In genomic region chrX:374566-374965, GRCh38 we compare ENCODE assay signal across 8 cellular contexts. TPM values are rescaled to one million over a fixed set of nuclear protein-coding genes. Genes with fewer than 3 reads are reported as not detected.
DNase-seq lines count a peak whose midpoint lies in the region; ATAC-seq, FAIRE-seq and TF ChIP-seq lines count a peak whose summit lies in the region.

No MANE protein-coding gene starts in this region.

- H3K4me1 ChIP-seq in CD8-positive, alpha-beta memory T cell (ENCODE audit: insufficient read depth, low read length), result peaks cover 17% of the 10 kb centered on the region
- H3K4me1 ChIP-seq in OCI-LY7 (ENCODE audit: insufficient read depth, low read length, poor library complexity, severe bottlenecking) (peaks cover 59% of the 10 kb centered on the region), neuronal stem cell (ENCODE audit: control insufficient read depth in 2 of 2, insufficient read depth in 1 of 2, low read depth in 1 of 2, low read length in 2 of 2) (peaks cover 11 to 29% of the 10 kb centered on the region in 2 donors)

- CTCF ChIA-PET in CD8-positive, alpha-beta memory T cell (lab: Charles Lee), result no interaction called here
- CTCF ChIA-PET in OCI-LY7 (lab: Charles Lee; ENCODE audit: unreplicated experiment), result no interaction called here

- H3K36me3 Mint-ChIP-seq in CD8-positive, alpha-beta memory T cell, result peaks cover 0 to 6% (median 0%) of the 10 kb centered on the region in 3 donors

- H3K27ac ChIP-seq in CD8-positive, alpha-beta memory T cell (ENCODE audit: low read depth, low read length), result no peak overlapping the region
- H3K27ac ChIP-seq in OCI-LY7 (ENCODE audit: low read depth, low read length, poor library complexity, severe bottlenecking) (peak overlapping the region; percentile 89), neuronal stem cell (replicated peaks; ENCODE audit: low read length) (no peak overlapping the region)

- ATAC-seq in GM18498 (IDR thresholded peaks at IDR 0.05; ENCODE audit: unreplicated experiment), result no peak
- ATAC-seq in GM18873 (IDR thresholded peaks at IDR 0.05; ENCODE audit: low FRiP score, unreplicated experiment), result no peak

- H3K79me1 ChIP-seq in neuronal stem cell (ENCODE audit: low read depth, low read length), result peaks cover 27% of the 10 kb centered on the region

- H3K4ac ChIP-seq in neuronal stem cell (ENCODE audit: low read length), result no peak overlapping the region

- POLR2A ChIA-PET in CD8-positive, alpha-beta memory T cell (lab: Charles Lee), result no interaction called here
- POLR2A ChIA-PET in OCI-LY7 (lab: Charles Lee), result no interaction called here

- H3K23ac ChIP-seq in neuronal stem cell (ENCODE audit: low read depth, low read length, poor library complexity), result peak overlapping the region; percentile 39

- H3K4me3 Mint-ChIP-seq in CD8-positive, alpha-beta memory T cell, result peak overlapping the region in 6 of 7 donors; percentile 34 to 69 (median 60)

- peak overlapping the region; percentile 95 for H3K18ac ChIP-seq in neuronal stem cell (ENCODE audit: low read length)

- H2BK5ac ChIP-seq in neuronal stem cell (ENCODE audit: low read length), result no peak overlapping the region

- no peaks in the 10 kb centered on the region for H3K9me3 Mint-ChIP-seq in CD8-positive, alpha-beta memory T cell

- intact Hi-C loops in OCI-LY7 (cut with micrococcal nuclease; ENCODE audit: unreplicated experiment), result loop anchor here (5.0 kb wide), 1 partner anchor 633 kb away; no protein-coding TSS in a partner anchor

- no peak overlapping the region for H2BK15ac ChIP-seq in neuronal stem cell (ENCODE audit: low read length)

- TF ChIP-seq CTCF in OCI-LY7 (conservative IDR thresholded peaks at IDR 0.05; ENCODE audit: low read length) (no peak), epithelial cell of proximal tubule (conservative IDR thresholded peaks at IDR 0.05; ENCODE audit: low read depth, low read length) (no peak)

- no peak for FAIRE-seq in HTR-8/SVneo (lab: Jason Lieb, UNC)

- H3K4me3 ChIP-seq in CD8-positive, alpha-beta memory T cell (ENCODE audit: low read length), result no peak overlapping the region
- H3K4me3 ChIP-seq in OCI-LY7 (ENCODE audit: low read depth, low read length, poor library complexity, severe bottlenecking), result peak overlapping the region; percentile 82
- peak overlapping the region; percentile 43 for H3K4me3 ChIP-seq in epithelial cell of proximal tubule (ENCODE audit: low read depth, low read length)
- H3K4me3 ChIP-seq in neuronal stem cell (ENCODE audit: low read length in 2 of 2), result peak overlapping the region; percentile 54 to 80

- DNase-seq in CD8-positive, alpha-beta memory T cell, result no peak
- no peak for DNase-seq in OCI-LY7 (ENCODE audit: low spot score)
- no peak for DNase-seq in epithelial cell of proximal tubule (ENCODE audit: low read depth)
- DNase-seq in neuronal stem cell (ENCODE audit: low spot score), result no peak
- no peak for DNase-seq in HTR-8/SVneo (ENCODE audit: insufficient read length, low spot score)
- DNase-seq in GM19238 (ENCODE audit: insufficient read length, low spot score), result no peak

- H3K9me3 ChIP-seq in CD8-positive, alpha-beta memory T cell (ENCODE audit: low read length), result no peaks in the 10 kb centered on the region
- no peaks in the 10 kb centered on the region for H3K9me3 ChIP-seq in OCI-LY7 (ENCODE audit: low read length)
- peaks cover 0 to 4% of the 10 kb centered on the region in 2 donors for H3K9me3 ChIP-seq in neuronal stem cell (replicated peaks in 1 of 2; ENCODE audit: control insufficient read depth in 2 of 2, insufficient read depth in 1 of 2, low read depth in 1 of 2, low read length in 2 of 2)

- H2BK120ac ChIP-seq in neuronal stem cell (ENCODE audit: low read depth, low read length), result no peak overlapping the region

- BruUV-seq in OCI-LY7 (replicated peaks; lab: Mats Ljungman, UMichigan), result no TSS peak

- no peaks in the 10 kb centered on the region for H3K9me2 ChIP-seq in OCI-LY7 (ENCODE audit: insufficient read depth, low read length)

- no peak overlapping the region for H2BK12ac ChIP-seq in neuronal stem cell (ENCODE audit: low read length)

- no peak overlapping the region for H3K14ac ChIP-seq in neuronal stem cell (ENCODE audit: low read length)

- H2AFZ ChIP-seq in OCI-LY7 (ENCODE audit: low read length) (peak overlapping the region; percentile 8; the same call in 1 of the 2 replicates), neuronal stem cell (ENCODE audit: low read length) (peak overlapping the region; percentile 89)

- WGBS in neuronal stem cell (ENCODE audit: extremely low coverage in 2 of 2, insufficient read length in 2 of 2, insufficient replicate concordance in 1 of 2), 2 donors, result no CpG with 5 or more reads among the region's 24 CpGs

- H3K36me3 ChIP-seq in CD8-positive, alpha-beta memory T cell (ENCODE audit: insufficient read depth, low read length), result no peaks in the 10 kb centered on the region
- H3K36me3 ChIP-seq in OCI-LY7 (ENCODE audit: insufficient read depth, low read length) (peaks cover 15% of the 10 kb centered on the region; the same call in 1 of the 2 replicates), neuronal stem cell (replicated peaks in 1 of 2; ENCODE audit: control insufficient read depth in 2 of 2, insufficient read depth in 2 of 2, low read length in 2 of 2) (peaks cover 3 to 4% of the 10 kb centered on the region in 2 donors)

- peaks cover 7% of the 10 kb centered on the region for H3K27me3 ChIP-seq in CD8-positive, alpha-beta memory T cell (ENCODE audit: insufficient read depth, low read length, poor library complexity, severe bottlenecking)
- H3K27me3 ChIP-seq in neuronal stem cell (ENCODE audit: control insufficient read depth in 3 of 3, insufficient read depth in 3 of 3, low read depth in 1 of 3, low read length in 3 of 3), result peaks cover 0 to 15% (median 0%) of the 10 kb centered on the region in 3 experiments

- no peak overlapping the region for H4K8ac ChIP-seq in neuronal stem cell (ENCODE audit: low read depth, low read length)

- peaks cover 59% of the 10 kb centered on the region for H3K79me2 ChIP-seq in OCI-LY7 (ENCODE audit: insufficient read depth, low read depth, low read length)

- peaks cover 2% of the 10 kb centered on the region; the same call in 1 of the 2 replicates for H4K20me1 ChIP-seq in OCI-LY7 (ENCODE audit: insufficient read depth, low read length)

- no peak overlapping the region for H4K91ac ChIP-seq in neuronal stem cell (ENCODE audit: low read depth, low read length, poor library complexity)

- H3K9ac ChIP-seq in neuronal stem cell (ENCODE audit: low read depth, low read length, poor library complexity), result peak overlapping the region; percentile 91

- H3K4me2 ChIP-seq in OCI-LY7 (ENCODE audit: low read length) (peak overlapping the region; percentile 73), neuronal stem cell (ENCODE audit: insufficient read depth, low read length, poor library complexity, severe bottlenecking) (peak overlapping the region; percentile 94)

- H3K27me3 Mint-ChIP-seq in CD8-positive, alpha-beta memory T cell, result peaks cover 29 to 47% of the 10 kb centered on the region in 2 donors

- H3K4me1 Mint-ChIP-seq in CD8-positive, alpha-beta memory T cell, result peaks cover 21 to 47% (median 25%) of the 10 kb centered on the region in 3 donors

- peak overlapping the region; percentile 26 for H2AK5ac ChIP-seq in neuronal stem cell (ENCODE audit: low read depth, low read length)

- peak overlapping the region in 2 of 8 donors; percentile 47 to 52 for H3K27ac Mint-ChIP-seq in CD8-positive, alpha-beta memory T cell

RNA-seq across cellular contexts. Expression of gene PPP2R3B, which starts 12.1 kb away (rescaled TPM):
- total RNA-seq in CD8-positive, alpha-beta memory T cell, result 10 to 100 TPM; 21.2 to 23.1 TPM
- polyA plus RNA-seq in CD8-positive, alpha-beta memory T cell, result 10.0 TPM
- total RNA-seq in OCI-LY7 (2014; rRNA removed; shearing (Covaris generic)), result 311 and 342 TPM in 2 replicates
- total RNA-seq in OCI-LY7 (2022), result 270 and 301 TPM in 2 replicates
- total RNA-seq in epithelial cell of proximal tubule, result 27.6 and 38.3 TPM in 2 replicates
- polyA plus RNA-seq in neuronal stem cell (2013, experiment 1 of 2), result 57.0 TPM
- polyA plus RNA-seq in neuronal stem cell (2013, experiment 2 of 2), result 53.8 TPM

RNA-seq across cellular contexts. Expression of gene GTPBP6, which starts 56.0 kb away (rescaled TPM):
- 10 to 100 TPM; 77.8 to 78.5 TPM for total RNA-seq in CD8-positive, alpha-beta memory T cell
- 55.7 TPM for polyA plus RNA-seq in CD8-positive, alpha-beta memory T cell
- 36.3 and 40.4 TPM in 2 replicates for total RNA-seq in OCI-LY7 (2014; rRNA removed; shearing (Covaris generic))
- 53.6 and 53.9 TPM in 2 replicates for total RNA-seq in OCI-LY7 (2022)
- 36.2 and 62.4 TPM in 2 replicates for total RNA-seq in epithelial cell of proximal tubule
- 42.2 TPM for polyA plus RNA-seq in neuronal stem cell (2013, experiment 1 of 2)
- 42.0 TPM for polyA plus RNA-seq in neuronal stem cell (2013, experiment 2 of 2)
